In genomic region chr12:124994435-124994975, GRCh38 we compare ENCODE assay signal across 8 cellular contexts. TPM values are rescaled to one million over a fixed set of nuclear protein-coding genes. Genes with fewer than 3 reads are reported as not detected.
A peak's percentile ranks its signal among the peaks of the same experiment; 100 is the strongest.
DNase-seq lines count a peak whose midpoint lies in the region; ATAC-seq and TF ChIP-seq lines count a peak whose summit lies in the region.

No MANE protein-coding gene starts in this region.

- H3K27me3 Mint-ChIP-seq in Calu3 (ENCODE audit: unreplicated experiment): no peaks in the 10 kb centered on the region
- H3K27me3 Mint-ChIP-seq in naive thymus-derived CD4-positive, alpha-beta T cell: no peaks in the 10 kb centered on the region

- peak overlapping the region; percentile 72 for H3K27ac Mint-ChIP-seq in Calu3 (ENCODE audit: unreplicated experiment)
- H3K27ac Mint-ChIP-seq in naive thymus-derived CD4-positive, alpha-beta T cell: peak overlapping the region; percentile 12 to 91 (median 81)

- DNase-seq in Calu3 (peak; percentile 39), GM23248 (no peak), PC-3 (peak; percentile 27), dorsolateral prefrontal cortex (no peak), NCI-H2029 treated with DMSO at 0.1 percent for 48 hours (lab: John Stamatoyannopoulos, UW) (no peak), NCI-H1092 (lab: John Stamatoyannopoulos, UW) (no peak), ecto neural progenitor cell (ENCODE audit: low spot score) (no peak)
- DNase-seq in naive thymus-derived CD4-positive, alpha-beta T cell: peak in 1 of 9 donors; percentile 32

- H3K4me2 ChIP-seq in GM23248 (ENCODE audit: unreplicated experiment): peak overlapping the region; percentile 91
- H3K4me2 ChIP-seq in PC-3 (ENCODE audit: low read length): peak overlapping the region; percentile 84

- CTCF ChIA-PET in Calu3 (lab: Charles Lee): interaction anchor here (0.9 to 1.6 kb wide), 2 partner anchors 55 to 88 kb away, joined by 4 to 5 read pairs; no protein-coding TSS in a partner anchor
- CTCF ChIA-PET in PC-3 (lab: Charles Lee): interaction anchor here (0.8 kb wide), 1 partner anchor 54 kb away, joined by 3 read pairs; no protein-coding TSS in a partner anchor
- CTCF ChIA-PET in naive thymus-derived CD4-positive, alpha-beta T cell (lab: Charles Lee): no interaction called here

- H3K36me3 Mint-ChIP-seq in Calu3 (ENCODE audit: insufficient read depth, unreplicated experiment): peaks cover 27% of the 10 kb centered on the region
- peaks cover 0 to 3% (median 0%) of the 10 kb centered on the region in 5 donors for H3K36me3 Mint-ChIP-seq in naive thymus-derived CD4-positive, alpha-beta T cell

- H3K4me1 ChIP-seq in GM23248 (ENCODE audit: insufficient read depth) (0 out of 2 replicates have a peak, but pooled peaks cover 5% of the 10 kb centered on the region), PC-3 (ENCODE audit: insufficient read depth, low read length) (peaks cover 18% of the 10 kb centered on the region)
- H3K4me1 ChIP-seq in naive thymus-derived CD4-positive, alpha-beta T cell (ENCODE audit: control insufficient read depth in 2 of 2, insufficient read depth in 2 of 2, low read length in 2 of 2): peaks cover 6 to 21% of the 10 kb centered on the region in 2 donors

- H4K20me1 ChIP-seq in GM23248 (ENCODE audit: insufficient read depth) (no peaks in the 10 kb centered on the region), PC-3 (ENCODE audit: low read length) (peaks cover 8% of the 10 kb centered on the region; the same call in 1 of the 2 replicates)

- POLR2A ChIA-PET in PC-3 (lab: Charles Lee; ENCODE audit: unreplicated experiment): no interaction called here
- POLR2A ChIA-PET in naive thymus-derived CD4-positive, alpha-beta T cell (lab: Charles Lee): interaction anchor here (1.0 to 2.3 kb wide), 4 partner anchors 16 to 80 kb away, joined by 6 to 10 read pairs (median 8); partner anchors contain the start of genes AACS and UBC

- H3K9me3 ChIP-seq in GM23248 (ENCODE audit: low read depth) (no peaks in the 10 kb centered on the region), PC-3 (ENCODE audit: low read length) (no peaks in the 10 kb centered on the region)
- H3K9me3 ChIP-seq in naive thymus-derived CD4-positive, alpha-beta T cell (ENCODE audit: control insufficient read depth in 2 of 3, low read length in 3 of 3): no peaks in the 10 kb centered on the region

- peaks cover 11% of the 10 kb centered on the region; the same call in 1 of the 2 replicates for H3K79me2 ChIP-seq in GM23248 (ENCODE audit: insufficient read depth)
- H3K79me2 ChIP-seq in PC-3 (ENCODE audit: low read length): peaks cover 52% of the 10 kb centered on the region

- in situ Hi-C loops in GM23248 (cut with MboI): no loop called here

- peaks cover 4% of the 10 kb centered on the region; the same call in 1 of the 2 replicates for H3F3A ChIP-seq in GM23248 (ENCODE audit: insufficient read depth)
- no peaks in the 10 kb centered on the region for H3F3A ChIP-seq in PC-3 (ENCODE audit: low read length, unreplicated experiment)

- H3K27me3 ChIP-seq in GM23248 (replicated peaks; ENCODE audit: insufficient read depth) (no peaks in the 10 kb centered on the region), PC-3 (ENCODE audit: low read length) (no peaks in the 10 kb centered on the region), dorsolateral prefrontal cortex (no peaks in the 10 kb centered on the region)
- no peaks in the 10 kb centered on the region for H3K27me3 ChIP-seq in naive thymus-derived CD4-positive, alpha-beta T cell (ENCODE audit: control insufficient read depth in 2 of 2, insufficient read depth in 2 of 2, low read length in 2 of 2)

- 22 to 28% methylated on average over 15 of the region's 15 CpGs for WGBS in GM23248 (ENCODE audit: low coverage in 1 of 2, low lambda C conversion rate in 2 of 2, missing lambda C conversion rate in 2 of 2), 2 experiments

- H3K4me3 ChIP-seq in GM23248 (peak overlapping the region; percentile 78), PC-3 (ENCODE audit: low read length) (peak overlapping the region; percentile 78), dorsolateral prefrontal cortex (peak overlapping the region; percentile 37 to 82 (median 66))
- peak overlapping the region; percentile 57 for H3K4me3 ChIP-seq in naive thymus-derived CD4-positive, alpha-beta T cell (ENCODE audit: low read length)

- no TSS peak for BruUV-seq in Calu3 (replicated peaks; lab: Mats Ljungman, UMichigan)
- BruUV-seq in PC-3 (replicated peaks; lab: Mats Ljungman, UMichigan): no TSS peak

- H3K4me3 Mint-ChIP-seq in Calu3 (ENCODE audit: low read depth, unreplicated experiment): peak overlapping the region; percentile 99
- H3K4me3 Mint-ChIP-seq in naive thymus-derived CD4-positive, alpha-beta T cell: peak overlapping the region; percentile 81 to 97 (median 93)

- H2AFZ ChIP-seq in GM23248: peak overlapping the region; percentile 94
- H2AFZ ChIP-seq in PC-3 (ENCODE audit: low read length): peak overlapping the region; percentile 74

- H3K36me3 ChIP-seq in GM23248 (ENCODE audit: low read depth) (no peaks in the 10 kb centered on the region), PC-3 (ENCODE audit: low read depth, low read length) (no peaks in the 10 kb centered on the region)
- H3K36me3 ChIP-seq in naive thymus-derived CD4-positive, alpha-beta T cell (ENCODE audit: control insufficient read depth in 2 of 3, insufficient read depth in 3 of 3, low read length in 3 of 3): no peaks in the 10 kb centered on the region

- no peak for TF ChIP-seq CTCF in Calu3 (IDR thresholded peaks at IDR 0.05; ENCODE audit: unreplicated experiment)
- TF ChIP-seq CTCF in PC-3 (conservative IDR thresholded peaks at IDR 0.05; ENCODE audit: low read depth, low read length): no peak
- TF ChIP-seq CTCF in dorsolateral prefrontal cortex (IDR thresholded peaks at IDR 0.05 in 54 of 56, conservative IDR thresholded peaks at IDR 0.05 in 2 of 56; ENCODE audit: low read depth in 1 of 56, partially characterized antibody in 56 of 56): no peak

- H3K27ac ChIP-seq in GM23248 (no peak overlapping the region), PC-3 (ENCODE audit: low read length) (no peak overlapping the region), dorsolateral prefrontal cortex (peak overlapping the region in 26 of 59 donors; percentile 4 to 81 (median 46))
- peak overlapping the region; percentile 49 for H3K27ac ChIP-seq in naive thymus-derived CD4-positive, alpha-beta T cell (ENCODE audit: low read depth, low read length)

- H3K9ac ChIP-seq in GM23248 (peak overlapping the region; percentile 40), PC-3 (ENCODE audit: low read length) (peak overlapping the region; percentile 69)

- intact Hi-C loops in Calu3 (cut with micrococcal nuclease; ENCODE audit: unreplicated experiment): loop anchor here (5.0 to 10.0 kb wide), 2 partner anchors 110 to 208 kb away; no protein-coding TSS in a partner anchor
- intact Hi-C loops in PC-3 (cut with micrococcal nuclease): loop anchor here (2.0 to 5.0 kb wide), 3 partner anchors 53 to 128 kb away; partner anchors contain the start of gene AACS
- intact Hi-C loops in dorsolateral prefrontal cortex (cut with DNase I): loop anchor here (5.0 kb wide), 2 partner anchors 53 to 73 kb away; partner anchors contain the start of gene AACS (in 1 of the 2)
- intact Hi-C loops in naive thymus-derived CD4-positive, alpha-beta T cell (cut with micrococcal nuclease): loop anchor here in 1 of 2 donors (5.0 kb wide), 1 partner anchor 77 kb away; no protein-coding TSS in a partner anchor

- peaks cover 23% of the 10 kb centered on the region for H3K4me1 Mint-ChIP-seq in Calu3 (ENCODE audit: low read depth, unreplicated experiment)
- peaks cover 22 to 35% (median 28%) of the 10 kb centered on the region in 7 donors for H3K4me1 Mint-ChIP-seq in naive thymus-derived CD4-positive, alpha-beta T cell

- no peaks in the 10 kb centered on the region for H3K9me3 Mint-ChIP-seq in Calu3 (ENCODE audit: low read depth, unreplicated experiment)
- no peaks in the 10 kb centered on the region for H3K9me3 Mint-ChIP-seq in naive thymus-derived CD4-positive, alpha-beta T cell

- ATAC-seq in PC-3: peak; percentile 11; the same call in 1 of the 2 replicates
- no peak for ATAC-seq in naive thymus-derived CD4-positive, alpha-beta T cell

- H3K9me2 ChIP-seq in GM23248 (ENCODE audit: insufficient read depth) (no peaks in the 10 kb centered on the region), PC-3 (replicated peaks; ENCODE audit: low read length) (no peaks in the 10 kb centered on the region)

RNA-seq across cellular contexts. Expression of gene BRI3BP, which starts 1.1 kb away (rescaled TPM):
- total RNA-seq in Calu3 (2022): 75.8 and 94.0 TPM in 2 replicates
- 1.9 and 4.2 TPM in 2 replicates for total RNA-seq in GM23248 (2014; rRNA removed; shearing (Covaris generic))
- 3.5 and 3.7 TPM in 2 replicates for polyA plus RNA-seq in GM23248 (2016; fragmentation: Nextera tagmentation; extraction: Ambion mirVana)
- total RNA-seq in PC-3 (2014; rRNA removed): 31.9 and 32.9 TPM in 2 replicates
- 10 to 100 TPM; 19.5 to 37.7 (median 28.0) TPM for total RNA-seq in dorsolateral prefrontal cortex
- 10 to 100 TPM in 1 of 5 experiments, 1 to 10 TPM in 4; 3.5 to 19.8 (median 7.9) TPM for total RNA-seq in naive thymus-derived CD4-positive, alpha-beta T cell
- 1 to 10 TPM; 2.7 to 3.2 TPM for polyA plus RNA-seq in naive thymus-derived CD4-positive, alpha-beta T cell

RNA-seq across cellular contexts. Expression of gene DHX37, which starts 5.6 kb away (rescaled TPM):
- total RNA-seq in Calu3 (2022) (49.2 and 57.6 TPM in 2 replicates), PC-3 (2014; rRNA removed) (56.5 and 76.0 TPM in 2 replicates), dorsolateral prefrontal cortex (10 to 100 TPM; 11.3 to 26.5 (median 16.9) TPM)
- 15.3 and 16.0 TPM in 2 replicates for total RNA-seq in GM23248 (2014; rRNA removed; shearing (Covaris generic))
- 9.0 TPM in 2 replicates for polyA plus RNA-seq in GM23248 (2016; fragmentation: Nextera tagmentation; extraction: Ambion mirVana)
- 10 to 100 TPM; 24.8 to 36.6 (median 29.8) TPM for total RNA-seq in naive thymus-derived CD4-positive, alpha-beta T cell
- polyA plus RNA-seq in naive thymus-derived CD4-positive, alpha-beta T cell: 1 to 10 TPM; 3.4 to 5.0 TPM

Comparison
In these comparisons a context has a peak if more than half of its experiments do, and no peak if none do; other contexts are left out.
1. DNase-seq: peak in Calu3 (single experiment) and PC-3 (single experiment); none in GM23248 (single experiment), dorsolateral prefrontal cortex (0 of 10), NCI-H2029 treated with DMSO at 0.1 percent for 48 hours (single experiment), NCI-H1092 (single experiment) and ecto neural progenitor cell (single experiment).
2. Peak in every context shown above with its lines, with median percentiles within 50 percentile points of each other: H3K4me3 ChIP-seq.